Comparison of ENCODE assay signal across 9 cellular contexts in genomic region chr1:63773815-63774616, GRCh38. TPM values are rescaled to one million over a fixed set of nuclear protein-coding genes. Genes with fewer than 3 reads are reported as not detected.
DNase-seq lines count a peak whose midpoint lies in the region; ATAC-seq and TF ChIP-seq lines count a peak whose summit lies in the region.
"Had no signal": no experiment of that assay in that cellular context is flagged by ENCODE, and none has a peak within 500 bp of the region (broad histone marks: within the 10 kb centered on the region; RNA-seq: fewer than 3 reads in every experiment).

Gene ROR1 (plus strand): TSS chr1:63774017.

- POLR2A ChIA-PET in activated B cell treated with CpG ODN at 0.5 μM for 24 hours (lab: Charles Lee): interaction anchor here (1.0 kb wide), 1 partner anchor 40 kb away, joined by 3 read pairs; no protein-coding TSS in a partner anchor

- H3K27me3 Mint-ChIP-seq in HFFc6 (ENCODE audit: insufficient read depth): peaks cover 6% of the 10 kb centered on the region
- H3K27me3 Mint-ChIP-seq in activated B cell treated with CpG ODN at 0.5 μM for 24 hours: peaks cover 40% of the 10 kb centered on the region

- intact Hi-C loops in activated B cell treated with CpG ODN at 0.5 μM for 24 hours (cut with micrococcal nuclease): loop anchor here (1.0 to 5.0 kb wide), 4 partner anchors 117 to 473 kb away; no protein-coding TSS in a partner anchor

- H3K4me3 Mint-ChIP-seq in HFFc6: peak within 1 kb of the TSS; percentile 96
- H3K4me3 Mint-ChIP-seq in activated B cell treated with CpG ODN at 0.5 μM for 24 hours: peak within 1 kb of the TSS; percentile 85

- H3K9ac ChIP-seq in ES-I3 (ENCODE audit: low read depth, low read length): peak within 1 kb of the TSS; percentile 76

- peak within 1 kb of the TSS; percentile 73 for H3K27ac ChIP-seq in layer of hippocampus (ENCODE audit: low read depth, low read length)
- H3K27ac ChIP-seq: neutrophil had no signal

- H3K27me3 ChIP-seq in layer of hippocampus (ENCODE audit: control insufficient read depth, insufficient read depth, low read length): no peaks in the 10 kb centered on the region

- no peaks in the 10 kb centered on the region for H3K9me3 Mint-ChIP-seq in HFFc6
- H3K9me3 Mint-ChIP-seq in activated B cell treated with CpG ODN at 0.5 μM for 24 hours: no peaks in the 10 kb centered on the region

- no peaks in the 10 kb centered on the region for H3K9me3 ChIP-seq in ES-I3 (ENCODE audit: control insufficient read depth, insufficient read depth, low read length)
- H3K9me3 ChIP-seq: neutrophil had no signal

- ATAC-seq in activated B cell treated with CpG ODN at 0.5 μM for 24 hours (ENCODE audit: low read depth): peak; percentile 96

- peak within 1 kb of the TSS; percentile 50; the same call in 1 of the 2 replicates for H3K27ac Mint-ChIP-seq in HFFc6
- H3K27ac Mint-ChIP-seq in activated B cell treated with CpG ODN at 0.5 μM for 24 hours: no peak within 1 kb of the TSS

- TF ChIP-seq CTCF in HFFc6 (IDR thresholded peaks at IDR 0.05): peak; percentile 81
- no peak for TF ChIP-seq CTCF in activated B cell treated with CpG ODN at 0.5 μM for 24 hours (IDR thresholded peaks at IDR 0.05)

- peak; percentile 84 for DNase-seq in HFFc6
- peak; percentile 17 for DNase-seq in NCI-H146 treated with DMSO at 0.1 percent for 48 hours (lab: John Stamatoyannopoulos, UW; ENCODE audit: unreplicated experiment)
- DNase-seq in activated B cell treated with CpG ODN at 0.5 μM for 24 hours: peak; percentile 53
- DNase-seq in cortex of kidney (lab: John Stamatoyannopoulos, UW): peak; percentile 13
- peak; percentile 84 for DNase-seq in stimulated activated CD4-positive, alpha-beta T cell treated with anti-CD3 and anti-CD28 coated beads, Interleukin-15, amount 100 ng/mL, for 24 hours
- no peak for DNase-seq in NCI-H187 treated with DMSO at 0.1 percent for 48 hours (lab: John Stamatoyannopoulos, UW)

- H3K4me1 Mint-ChIP-seq in HFFc6 (ENCODE audit: low read depth): peaks cover 34% of the 10 kb centered on the region
- peaks cover 22% of the 10 kb centered on the region for H3K4me1 Mint-ChIP-seq in activated B cell treated with CpG ODN at 0.5 μM for 24 hours

- no peaks in the 10 kb centered on the region for H3K36me3 Mint-ChIP-seq in HFFc6 (ENCODE audit: low read depth)
- H3K36me3 Mint-ChIP-seq in activated B cell treated with CpG ODN at 0.5 μM for 24 hours (ENCODE audit: low read depth): no peaks in the 10 kb centered on the region

- H3K36me3 ChIP-seq in ES-I3 (ENCODE audit: insufficient read depth, low read length): no peaks in the 10 kb centered on the region
- H3K36me3 ChIP-seq: neutrophil had no signal

- peaks cover 44% of the 10 kb centered on the region for H3K4me1 ChIP-seq in ES-I3 (ENCODE audit: insufficient read depth, low read length)

- CTCF ChIA-PET in activated B cell treated with CpG ODN at 0.5 μM for 24 hours (lab: Charles Lee): interaction anchor here (1.7 to 2.4 kb wide), 3 partner anchors 82 to 363 kb away, joined by 7 to 14 read pairs (median 7); no protein-coding TSS in a partner anchor

RNA-seq across cellular contexts. Expression of gene ROR1, which starts in this region (rescaled TPM):
- total RNA-seq in HFFc6 (2021; fragmentation: NEBNext Ultra II Directional; extraction: Animal tissue kit (Norgen Biotek cat#: 25700)): 1 to 10 TPM; 7.4 to 9.4 (median 8.9) TPM
- 1.8 and 2.2 TPM in 2 replicates for total RNA-seq in activated B cell treated with CpG ODN at 0.5 μM for 24 hours
